8 cellular contexts compared by ENCODE assay signal in the genomic region with DNA sequence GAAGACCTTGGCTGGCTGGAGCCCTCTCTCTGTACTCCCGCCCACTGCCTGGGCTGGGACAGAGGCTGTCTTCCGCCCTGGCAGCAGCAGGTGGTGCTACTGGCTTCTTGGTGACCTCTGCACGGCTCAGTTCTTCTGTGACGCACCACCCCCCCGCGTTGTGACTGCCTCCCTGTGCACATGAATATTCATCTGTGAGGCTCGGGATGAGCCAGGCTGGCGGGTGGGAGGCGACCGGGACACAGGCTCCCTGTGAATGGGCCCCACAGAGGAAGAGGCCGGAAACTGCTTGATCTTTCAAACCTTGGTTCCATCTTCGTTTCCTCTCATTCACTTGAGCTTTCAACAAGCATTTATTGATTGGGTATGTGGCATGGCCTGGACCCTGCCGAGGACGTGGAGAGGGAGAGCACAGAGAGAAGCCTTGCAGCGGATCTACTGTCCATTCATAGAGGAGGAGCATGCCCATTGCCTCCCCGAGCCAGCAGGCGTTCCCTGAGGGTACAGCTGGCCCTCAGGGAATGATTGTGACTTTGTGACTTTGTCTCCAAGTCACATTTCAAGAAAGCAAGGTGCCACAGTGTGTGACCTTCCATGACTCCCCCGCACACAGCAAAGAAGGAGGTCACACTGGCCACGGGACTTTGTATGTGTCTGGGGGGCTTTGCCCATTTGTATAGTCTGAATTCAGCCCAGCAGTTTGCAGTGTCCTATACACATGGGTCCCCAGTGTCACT. TPM values are rescaled to one million over a fixed set of nuclear protein-coding genes. Genes with fewer than 3 reads are reported as not detected.
DNase-seq lines count a peak whose midpoint lies in the region; ATAC-seq and TF ChIP-seq lines count a peak whose summit lies in the region.

No MANE protein-coding gene starts in this region.

- H3K4me3 ChIP-seq in choroid plexus epithelial cell (ENCODE audit: low read depth, low read length) = no peak overlapping the region
- H3K4me3 ChIP-seq in left lung = no peak overlapping the region
- H3K4me3 ChIP-seq in testis = no peak overlapping the region

- no peak for TF ChIP-seq POLR2A in testis (IDR thresholded peaks at IDR 0.05)

- H3K27me3 ChIP-seq in left lung (peaks cover 0 to 45% of the 10 kb centered on the region in 2 donors), testis (no peaks in the 10 kb centered on the region)

- peak; percentile 71 for ATAC-seq in GM18909 (IDR thresholded peaks at IDR 0.05; ENCODE audit: poor library complexity, unreplicated experiment)
- ATAC-seq in left lung = peak; percentile 65

- TF ChIP-seq CTCF in choroid plexus epithelial cell (conservative IDR thresholded peaks at IDR 0.05; ENCODE audit: low read depth, low read length) = peak; percentile 41
- no peak for TF ChIP-seq CTCF in left lung (IDR thresholded peaks at IDR 0.05)
- TF ChIP-seq CTCF in testis (IDR thresholded peaks at IDR 0.05) = peak in 1 of 3 experiments; percentile 30

- DNase-seq in NCI-H146 treated with DMSO at 0.1 percent for 48 hours (lab: John Stamatoyannopoulos, UW; ENCODE audit: unreplicated experiment) (peak; percentile 63), choroid plexus epithelial cell (ENCODE audit: low read depth) (peak; percentile 91), left lung (peak in 1 of 2 donors; percentile 76), testis (peak; percentile 96), NCI-H1092 treated with DMSO at 0.1 percent for 48 hours (lab: John Stamatoyannopoulos, UW) (no peak), DMS79 treated with DMSO at 0.1 percent for 48 hours (lab: John Stamatoyannopoulos, UW) (no peak)
- no peak for DNase-seq in stimulated activated CD4-positive, alpha-beta T cell treated with anti-CD3 and anti-CD28 coated beads, Interleukin-2, amount 100 ng/mL, for 24 hours

- H3K27ac ChIP-seq in left lung (no peak overlapping the region), testis (peak overlapping the region in 1 of 2 donors; percentile 12)

- intact Hi-C loops in left lung (cut with DNase I) (no loop called here), testis (cut with DNase I; ENCODE audit: low total_unique reads) (no loop called here)

- peaks cover 0 to 11% of the 10 kb centered on the region in 2 donors for H3K36me3 ChIP-seq in left lung
- no peaks in the 10 kb centered on the region for H3K36me3 ChIP-seq in testis (ENCODE audit: low read depth, missing control alignments)

- no peaks in the 10 kb centered on the region for H3K9me3 ChIP-seq in left lung
- no peaks in the 10 kb centered on the region for H3K9me3 ChIP-seq in testis

- 34 to 43% methylated on average over 15 to 18 of the region's 19 CpGs for WGBS in testis, 2 donors

- peaks cover 0 to 5% of the 10 kb centered on the region in 2 donors for H3K4me1 ChIP-seq in left lung
- H3K4me1 ChIP-seq in testis = peaks cover 22% of the 10 kb centered on the region

RNA-seq across cellular contexts. Expression of gene B9D1, which starts 45.0 kb away (rescaled TPM):
- total RNA-seq in left lung = 10 to 100 TPM; 11.4 to 14.1 TPM
- 10 to 100 TPM; 42.1 to 59.9 TPM for total RNA-seq in testis
- 132 TPM for polyA plus RNA-seq in testis (ENCODE audit: insufficient read depth, low read depth, low replicate concordance)

Comparison
In these comparisons a context has a peak if more than half of its experiments do, and no peak if none do; other contexts are left out.
1. DNase-seq: peak in NCI-H146 treated with DMSO at 0.1 percent for 48 hours (single experiment), choroid plexus epithelial cell (single experiment) and testis (single experiment); none in stimulated activated CD4-positive, alpha-beta T cell treated with anti-CD3 and anti-CD28 coated beads, Interleukin-2, amount 100 ng/mL, for 24 hours (0 of 2), NCI-H1092 treated with DMSO at 0.1 percent for 48 hours (single experiment) and DMS79 treated with DMSO at 0.1 percent for 48 hours (single experiment).